28 cellular contexts compared by ENCODE assay signal in the genomic region with DNA sequence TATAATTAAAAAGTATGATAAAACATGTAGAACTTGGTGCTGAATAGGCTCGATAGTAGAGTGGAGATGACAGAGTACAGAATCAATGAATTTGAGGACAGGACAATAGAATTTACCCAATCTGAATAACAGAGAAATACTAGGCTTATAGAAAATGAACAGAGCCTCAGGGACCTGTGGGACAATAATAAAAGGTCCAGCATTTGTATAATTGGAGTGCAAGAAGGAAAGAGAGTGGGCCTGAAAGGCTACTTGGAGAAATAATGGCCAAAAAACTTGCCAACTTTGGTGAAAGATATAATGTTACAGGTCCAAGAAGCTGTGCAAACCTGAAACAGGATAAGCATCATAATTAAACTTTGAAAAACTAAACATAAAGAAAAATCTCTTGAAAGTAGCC.
"Had no signal": no experiment of that assay in that cellular context is flagged by ENCODE, and none has a peak within 500 bp of the region (broad histone marks: within the 10 kb centered on the region; RNA-seq: fewer than 3 reads in every experiment).

No MANE protein-coding gene starts in this region.

- H3K4me1 Mint-ChIP-seq: stimulated activated effector memory CD8-positive, alpha-beta T cell treated with anti-CD3 and anti-CD28 coated beads, Interleukin-12 subunit alpha, Interleukin-12 subunit beta, amount 100 ng/mL, for 72 hours; stimulated activated memory B cell treated with anti-CD40 and anti-IgM and Interleukin-4, amounts not matched to agents 10 μg/mL and 1 μg/mL and 100 μg/mL, for 72 hours; stimulated activated naive B cell treated with anti-CD40 and anti-IgM and Interleukin-4, amounts not matched to agents 10 μg/mL and 1 μg/mL and 100 μg/mL, for 72 hours; stimulated activated naive CD8-positive, alpha-beta T cell treated with anti-CD3 and anti-CD28 coated beads, Interleukin-15, amount 100 ng/mL, for 72 hours had no signal

- H3K36me3 Mint-ChIP-seq: stimulated activated effector memory CD8-positive, alpha-beta T cell treated with anti-CD3 and anti-CD28 coated beads, Interleukin-12 subunit alpha, Interleukin-12 subunit beta, amount 100 ng/mL, for 72 hours; stimulated activated memory B cell treated with anti-CD40 and anti-IgM and Interleukin-4, amounts not matched to agents 10 μg/mL and 1 μg/mL and 100 μg/mL, for 72 hours; stimulated activated naive B cell treated with anti-CD40 and anti-IgM and Interleukin-4, amounts not matched to agents 10 μg/mL and 1 μg/mL and 100 μg/mL, for 72 hours; type B pancreatic cell had no signal

- H3K9me3 ChIP-seq: testis, thyroid gland, upper lobe of right lung, uterus, vagina had no signal

- H3K27ac Mint-ChIP-seq: stimulated activated effector memory CD8-positive, alpha-beta T cell treated with anti-CD3 and anti-CD28 coated beads, Interleukin-12 subunit alpha, Interleukin-12 subunit beta, amount 100 ng/mL, for 72 hours; stimulated activated memory B cell treated with anti-CD40 and anti-IgM and Interleukin-4, amounts not matched to agents 10 μg/mL and 1 μg/mL and 100 μg/mL, for 72 hours; stimulated activated naive B cell treated with anti-CD40 and anti-IgM and Interleukin-4, amounts not matched to agents 10 μg/mL and 1 μg/mL and 100 μg/mL, for 72 hours; stimulated activated naive CD8-positive, alpha-beta T cell treated with anti-CD3 and anti-CD28 coated beads, Interleukin-15, amount 100 ng/mL, for 72 hours; stimulated activated naive CD8-positive, alpha-beta T cell treated with anti-CD3 and anti-CD28 coated beads, Interleukin-15, Interleukin-2, amounts not matched to agents 100 ng/mL and 50 ng/mL, for 24 hours; type B pancreatic cell had no signal

- H3K36me3 ChIP-seq: stomach, suprapubic skin, thoracic aorta, thyroid gland, tibial artery, tibial nerve, transverse colon, upper lobe of left lung, upper lobe of right lung, uterus, vagina had no signal

- H3K4me3 Mint-ChIP-seq: stimulated activated effector memory CD8-positive, alpha-beta T cell treated with anti-CD3 and anti-CD28 coated beads, Interleukin-12 subunit alpha, Interleukin-12 subunit beta, amount 100 ng/mL, for 72 hours; stimulated activated memory B cell treated with anti-CD40 and anti-IgM and Interleukin-4, amounts not matched to agents 10 μg/mL and 1 μg/mL and 100 μg/mL, for 72 hours; stimulated activated naive B cell treated with anti-CD40 and anti-IgM and Interleukin-4, amounts not matched to agents 10 μg/mL and 1 μg/mL and 100 μg/mL, for 72 hours; stimulated activated naive CD8-positive, alpha-beta T cell treated with anti-CD3 and anti-CD28 coated beads, Interleukin-15, amount 100 ng/mL, for 72 hours; stimulated activated naive CD8-positive, alpha-beta T cell treated with anti-CD3 and anti-CD28 coated beads, Interleukin-15, Interleukin-2, amounts not matched to agents 100 ng/mL and 50 ng/mL, for 24 hours; type B pancreatic cell had no signal

- H3K4me3 ChIP-seq: stomach, suprapubic skin, testis, thoracic aorta, thyroid gland, tibial artery, tibial nerve, transverse colon, upper lobe of left lung, upper lobe of right lung, uterus, vagina had no signal

- DNase-seq: stimulated activated CD4-positive, alpha-beta T cell treated with anti-CD3 and anti-CD28 coated beads, Interleukin-2, amount 100 ng/mL, for 48 hours; stimulated activated CD4-positive, alpha-beta T cell treated with anti-CD3 and anti-CD28 coated beads, Interleukin-4, amount 100 ng/mL, for 1 hour; stimulated activated CD4-positive, alpha-beta T cell treated with anti-CD3 and anti-CD28 coated beads, Interleukin-4, amount 100 ng/mL, for 24 hours; stimulated activated CD4-positive, alpha-beta T cell treated with anti-CD3 and anti-CD28 coated beads, Interleukin-4, amount 100 ng/mL, for 4 hours; stimulated activated CD8-positive, alpha-beta memory T cell treated with anti-CD3 and anti-CD28 coated beads, Interleukin-4, amount 100 ng/mL, for 48 hours; stimulated activated naive B cell treated with anti-CD40 and anti-IgM and Interleukin-4, amounts not matched to agents 10 μg/mL and 1 μg/mL and 100 μg/mL, for 72 hours; stimulated activated naive CD4-positive, alpha-beta T cell; stimulated activated naive CD4-positive, alpha-beta T cell treated with Interleukin-2 at 50 U/mL for 16 hours; stimulated activated naive CD8-positive, alpha-beta T cell treated with anti-CD3 and anti-CD28 coated beads, Interleukin-15, amount 100 ng/mL, for 72 hours; stimulated activated naive CD8-positive, alpha-beta T cell treated with anti-CD3 and anti-CD28 coated beads, Interleukin-15, Interleukin-2, amounts not matched to agents 100 U/mL and 50 U/mL, for 24 hours; stomach; substantia nigra; testis; thyroid gland; tibial artery; transverse colon; trophoblast cell; upper lobe of left lung; upper lobe of right lung; uterus had no signal

- H3K27me3 ChIP-seq: stomach, suprapubic skin, testis, thyroid gland, tibial artery, tibial nerve, transverse colon, upper lobe of left lung, upper lobe of right lung, uterus, vagina had no signal

- H3K27ac ChIP-seq: stomach, suprapubic skin, testis, thoracic aorta, thyroid gland, tibial artery, tibial nerve, transverse colon, upper lobe of left lung, upper lobe of right lung, uterus, vagina had no signal

- H3K27me3 Mint-ChIP-seq: stimulated activated memory B cell treated with anti-CD40 and anti-IgM and Interleukin-4, amounts not matched to agents 10 μg/mL and 1 μg/mL and 100 μg/mL, for 72 hours; stimulated activated naive B cell treated with anti-CD40 and anti-IgM and Interleukin-4, amounts not matched to agents 10 μg/mL and 1 μg/mL and 100 μg/mL, for 72 hours; stimulated activated naive CD8-positive, alpha-beta T cell treated with anti-CD3 and anti-CD28 coated beads, Interleukin-15, amount 100 ng/mL, for 72 hours; type B pancreatic cell had no signal

- H3K9me3 Mint-ChIP-seq: stimulated activated effector memory CD8-positive, alpha-beta T cell treated with anti-CD3 and anti-CD28 coated beads, Interleukin-12 subunit alpha, Interleukin-12 subunit beta, amount 100 ng/mL, for 72 hours had no signal

- ATAC-seq: stimulated activated effector memory CD8-positive, alpha-beta T cell treated with anti-CD3 and anti-CD28 coated beads, Interleukin-12 subunit alpha, Interleukin-12 subunit beta, amount 100 ng/mL, for 72 hours; stimulated activated memory B cell treated with anti-CD40 and anti-IgM and Interleukin-4, amounts not matched to agents 10 μg/mL and 1 μg/mL and 100 μg/mL, for 72 hours; stimulated activated naive B cell treated with anti-CD40 and anti-IgM and Interleukin-4, amounts not matched to agents 10 μg/mL and 1 μg/mL and 100 μg/mL, for 72 hours; stimulated activated naive CD8-positive, alpha-beta T cell treated with anti-CD3 and anti-CD28 coated beads, Interleukin-15, amount 100 ng/mL, for 72 hours; stimulated activated naive CD8-positive, alpha-beta T cell treated with anti-CD3 and anti-CD28 coated beads, Interleukin-15, Interleukin-2, amounts not matched to agents 100 U/mL and 50 U/mL, for 24 hours; upper lobe of right lung had no signal

- H3K4me1 ChIP-seq: stomach, testis, thyroid gland, tibial nerve, transverse colon, upper lobe of left lung, upper lobe of right lung, uterus had no signal
